10 cellular contexts compared by ENCODE assay signal in the genomic region with DNA sequence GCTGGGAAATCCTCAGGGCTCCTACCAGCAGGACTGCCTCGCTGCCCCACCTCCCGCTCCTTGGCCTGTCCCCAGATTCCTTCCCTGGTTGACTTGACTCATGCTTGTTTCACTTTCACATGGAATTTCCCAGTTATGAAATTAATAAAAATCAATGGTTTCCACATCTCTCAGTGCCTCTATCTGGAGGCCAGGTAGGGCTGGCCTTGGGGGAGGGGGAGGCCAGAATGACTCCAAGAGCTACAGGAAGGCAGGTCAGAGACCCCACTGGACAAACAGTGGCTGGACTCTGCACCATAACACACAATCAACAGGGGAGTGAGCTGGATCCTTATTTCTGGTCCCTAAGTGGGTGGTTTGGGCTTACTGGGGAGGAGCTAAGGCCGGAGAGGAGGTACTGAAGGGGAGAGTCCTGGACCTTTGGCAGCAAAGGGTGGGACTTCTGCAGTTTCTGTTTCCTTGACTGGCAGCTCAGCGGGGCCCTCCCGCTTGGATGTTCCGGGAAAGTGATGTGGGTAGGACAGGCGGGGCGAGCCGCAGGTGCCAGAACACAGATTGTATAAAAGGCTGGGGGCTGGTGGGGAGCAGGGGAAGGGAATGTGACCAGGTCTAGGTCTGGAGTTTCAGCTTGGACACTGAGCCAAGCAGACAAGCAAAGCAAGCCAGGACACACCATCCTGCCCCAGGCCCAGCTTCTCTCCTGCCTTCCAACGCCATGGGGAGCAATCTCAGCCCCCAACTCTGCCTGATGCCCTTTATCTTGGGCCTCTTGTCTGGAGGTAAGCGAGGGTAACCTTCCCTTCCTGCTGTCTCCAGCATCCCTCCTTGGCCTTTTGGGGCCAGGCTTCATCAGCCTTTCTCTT. TPM values are rescaled to one million over a fixed set of nuclear protein-coding genes. Genes with fewer than 3 reads are reported as not detected.
DNase-seq lines count a peak whose midpoint lies in the region; ATAC-seq, FAIRE-seq and TF ChIP-seq lines count a peak whose summit lies in the region.
"Had no signal": no experiment of that assay in that cellular context is flagged by ENCODE, and none has a peak within 500 bp of the region (broad histone marks: within the 10 kb centered on the region; RNA-seq: fewer than 3 reads in every experiment).

A gene (plus strand): TSS at position 589 of the 863 bp plus-strand sequence. CDS start 127 bp downstream, at position 716.

- POLR2A ChIA-PET in RWPE1 (lab: Yijun Ruan, JAX; ENCODE audit: low non-redundant PET) = interaction anchor here (0.6 to 1.2 kb wide), 4 partner anchors 14 to 47 kb away, joined by 4 to 8 read pairs (median 8); a partner anchor contains a TSS

- no peak within 1 kb of the TSS for H2AFZ ChIP-seq in trophoblast cell (ENCODE audit: insufficient read depth, low read length, poor library complexity)

- H3K4me2 ChIP-seq in trophoblast cell (ENCODE audit: low read length) = no peak within 1 kb of the TSS

- H3K18ac ChIP-seq in trophoblast cell (ENCODE audit: low read length) = no peak within 1 kb of the TSS

- TF ChIP-seq CTCF in CD14-positive monocyte (IDR thresholded peaks at IDR 0.05) (no peak), RWPE1 (conservative IDR thresholded peaks at IDR 0.05; ENCODE audit: low read depth) (no peak), fibroblast of mammary gland (conservative IDR thresholded peaks at IDR 0.05; ENCODE audit: control insufficient read depth, insufficient read depth, low read depth, low read length) (no peak)

- H3K27ac Mint-ChIP-seq in CD14-positive monocyte = peak within 1 kb of the TSS in 3 of 7 donors; percentile 0 to 52 (median 32)

- intact Hi-C loops in CD14-positive monocyte (cut with micrococcal nuclease) = no loop called here

- H4K8ac ChIP-seq in trophoblast cell (ENCODE audit: low read depth, low read length) = no peak within 1 kb of the TSS

- H3K27me3 Mint-ChIP-seq in CD14-positive monocyte (ENCODE audit: low read depth in 3 of 3) = peaks cover 13 to 31% (median 27%) of the 10 kb centered on the region in 3 donors

- H3K79me2 ChIP-seq in trophoblast cell (ENCODE audit: control insufficient read depth, insufficient read depth, low read length, poor library complexity) = no peaks in the 10 kb centered on the region

- no CpG with 5 or more reads among the region's 11 CpGs for WGBS in trophoblast cell (ENCODE audit: extremely low coverage, insufficient coverage, insufficient read length)

- no peaks in the 10 kb centered on the region for H3K27me3 ChIP-seq in trophoblast cell (ENCODE audit: insufficient read depth, low read length)

- H3K14ac ChIP-seq in trophoblast cell (ENCODE audit: low read length) = no peak within 1 kb of the TSS

- H3K4me1 Mint-ChIP-seq in CD14-positive monocyte = peaks cover 17% of the 10 kb centered on the region

- H2BK5ac ChIP-seq in trophoblast cell (ENCODE audit: low read depth, low read length, poor library complexity) = no peak within 1 kb of the TSS

- peak within 1 kb of the TSS; percentile 37 for H4K91ac ChIP-seq in trophoblast cell (ENCODE audit: low read depth, low read length)

- no peak within 1 kb of the TSS for H2AK5ac ChIP-seq in trophoblast cell (ENCODE audit: low read length)

- H3K4me3 ChIP-seq in fibroblast of mammary gland (ENCODE audit: control insufficient read depth, low read depth, low read length) = peak within 1 kb of the TSS; percentile 36
- no peak within 1 kb of the TSS for H3K4me3 ChIP-seq in trophoblast cell (ENCODE audit: low read depth, low read length)

- H3K4ac ChIP-seq in trophoblast cell (ENCODE audit: low read depth, low read length) = no peak within 1 kb of the TSS

- peaks cover 0 to 1% (median 0%) of the 10 kb centered on the region in 7 donors for H3K9me3 Mint-ChIP-seq in CD14-positive monocyte
- H3K9me3 Mint-ChIP-seq: naive B cell had no signal

- no peak within 1 kb of the TSS for H2BK120ac ChIP-seq in trophoblast cell (ENCODE audit: insufficient read depth, low read length, poor library complexity)

- peaks cover 4% of the 10 kb centered on the region for H3K79me1 ChIP-seq in trophoblast cell (ENCODE audit: low read length)

- H3K9ac ChIP-seq in trophoblast cell (ENCODE audit: low read length) = no peak within 1 kb of the TSS

- CTCF ChIA-PET in RWPE1 (lab: Yijun Ruan, JAX) = interaction anchor here (0.9 kb wide), 1 partner anchor 11 kb away, joined by 3 read pairs; no protein-coding TSS in a partner anchor

- H3K36me3 ChIP-seq in trophoblast cell (ENCODE audit: control insufficient read depth in 1 of 2, insufficient read depth in 2 of 2, low read length in 2 of 2) = peaks cover 0 to 4% of the 10 kb centered on the region in 2 experiments

- peak within 1 kb of the TSS; percentile 93 for H3K27ac ChIP-seq in RWPE1
- H3K27ac ChIP-seq in trophoblast cell (ENCODE audit: low read depth, low read length) = no peak within 1 kb of the TSS

- H3K36me3 Mint-ChIP-seq in CD14-positive monocyte = peaks cover 0 to under 1% of the 10 kb centered on the region in 2 donors
- H3K36me3 Mint-ChIP-seq: naive B cell had no signal

- no peak for DNase-seq in CD14-positive monocyte (ENCODE audit: low spot score)
- DNase-seq in RWPE1 (ENCODE audit: low spot score) = peak; percentile 85
- peak; percentile 88 for DNase-seq in fibroblast of mammary gland (ENCODE audit: low read depth)
- peak; percentile 89 for DNase-seq in trophoblast cell
- no peak for DNase-seq in activated CD4-positive, CD25-positive, alpha-beta regulatory T cell treated with anti-CD3 and anti-CD28 coated beads, Interleukin-2, amount 50 U/mL, for 72 hours
- no peak for DNase-seq in GM19239 (ENCODE audit: insufficient read length, low spot score)
- DNase-seq: naive B cell had no signal

- H3K4me3 Mint-ChIP-seq in CD14-positive monocyte = peak within 1 kb of the TSS; percentile 39 to 54
- H3K4me3 Mint-ChIP-seq: naive B cell had no signal

- H3K9me3 ChIP-seq in trophoblast cell (ENCODE audit: insufficient read depth, low read depth, low read length) = peaks cover 8% of the 10 kb centered on the region

- H2BK12ac ChIP-seq in trophoblast cell (ENCODE audit: low read length) = no peak within 1 kb of the TSS

- no peak for FAIRE-seq in GM19239 (lab: Jason Lieb, UNC)
- FAIRE-seq: GM18507 had no signal

- peaks cover 0 to 2% of the 10 kb centered on the region in 2 experiments for H3K4me1 ChIP-seq in trophoblast cell (ENCODE audit: control insufficient read depth in 1 of 2, insufficient read depth in 2 of 2, low read length in 2 of 2)

- ATAC-seq in HG03280 (IDR thresholded peaks at IDR 0.05; ENCODE audit: unreplicated experiment) (no peak), HG03095 (IDR thresholded peaks at IDR 0.05; ENCODE audit: unreplicated experiment) (no peak)

- H4K12ac ChIP-seq in trophoblast cell (ENCODE audit: low read depth, low read length) = no peak within 1 kb of the TSS

- no peak within 1 kb of the TSS for H3K23ac ChIP-seq in trophoblast cell (ENCODE audit: low read length)

RNA-seq across cellular contexts. Expression of the gene that starts here (rescaled TPM):
- under 1 TPM in 1 of 2 donors, not detected in 1; 0.37 TPM for polyA plus RNA-seq in CD14-positive monocyte
- 0.23 and 0.50 TPM in 2 replicates for polyA plus RNA-seq in trophoblast cell (2013)

Comparison
In these comparisons a context has a peak if more than half of its experiments do, and no peak if none do; other contexts are left out.
1. DNase-seq: peak in RWPE1 (single experiment), fibroblast of mammary gland (single experiment) and trophoblast cell (2 of 2); none in CD14-positive monocyte (single experiment), activated CD4-positive, CD25-positive, alpha-beta regulatory T cell treated with anti-CD3 and anti-CD28 coated beads, Interleukin-2, amount 50 U/mL, for 72 hours (single experiment) and GM19239 (single experiment).